Comparison of ENCODE assay signal across 19 cellular contexts in genomic region chr7:138173548-138173947, GRCh38.
"Had no signal": no experiment of that assay in that cellular context is flagged by ENCODE, and none has a peak within 500 bp of the region (broad histone marks: within the 10 kb centered on the region; RNA-seq: fewer than 3 reads in every experiment).

No MANE protein-coding gene starts in this region.

- H3K4me1 ChIP-seq: colonic mucosa, esophagus squamous epithelium, gastroesophageal sphincter, psoas muscle, sigmoid colon had no signal

- H3K4me3 ChIP-seq: colonic mucosa, esophagus squamous epithelium, gastroesophageal sphincter, psoas muscle, sigmoid colon, skin epidermis had no signal

- H3K36me3 ChIP-seq: colonic mucosa, esophagus squamous epithelium, gastroesophageal sphincter, sigmoid colon had no signal

- FAIRE-seq: urothelium cell line had no signal

- H3K27ac Mint-ChIP-seq: mesothelial cell of epicardium; natural killer cell treated with Interleukin-12 subunit alpha and Interleukin-12 subunit beta and Interleukin-15 and Interleukin-18, amount 100 ng/mL, for 72 hours; stimulated activated naive B cell treated with anti-CD40 and anti-IgM and Interleukin-4, amounts not matched to agents 10 μg/mL and 1 μg/mL and 100 μg/mL, for 72 hours; type B pancreatic cell had no signal

- H3K27me3 ChIP-seq: colonic mucosa, esophagus squamous epithelium, gastroesophageal sphincter, sigmoid colon had no signal

- DNase-seq: colonic mucosa; dermis blood vessel endothelial cell; esophagus squamous epithelium; foreskin fibroblast; glutamatergic neuron; islet precursor cell; occipital lobe; psoas muscle; sigmoid colon; stimulated activated CD4-positive, alpha-beta T cell treated with anti-CD3 and anti-CD28 coated beads, Interleukin-2, amount 100 ng/mL, for 24 hours; stimulated activated CD4-positive, alpha-beta T cell treated with anti-CD3 and anti-CD28 coated beads, Interleukin-4, amount 100 ng/mL, for 4 hours; stimulated activated naive B cell treated with anti-CD40 and anti-IgM and Interleukin-4, amounts not matched to agents 10 μg/mL and 1 μg/mL and 100 μg/mL, for 72 hours had no signal

- ATAC-seq: gastroesophageal sphincter; left lobe of liver; natural killer cell treated with Interleukin-12 subunit alpha and Interleukin-12 subunit beta and Interleukin-15 and Interleukin-18, amount 100 ng/mL, for 72 hours; psoas muscle; stimulated activated naive B cell treated with anti-CD40 and anti-IgM and Interleukin-4, amounts not matched to agents 10 μg/mL and 1 μg/mL and 100 μg/mL, for 72 hours had no signal

- H3K4me3 Mint-ChIP-seq: mesothelial cell of epicardium; natural killer cell treated with Interleukin-12 subunit alpha and Interleukin-12 subunit beta and Interleukin-15 and Interleukin-18, amount 100 ng/mL, for 72 hours; stimulated activated naive B cell treated with anti-CD40 and anti-IgM and Interleukin-4, amounts not matched to agents 10 μg/mL and 1 μg/mL and 100 μg/mL, for 72 hours; type B pancreatic cell had no signal

- H3K9me3 ChIP-seq: colonic mucosa, psoas muscle had no signal

- H3K27ac ChIP-seq: colonic mucosa, esophagus squamous epithelium, gastroesophageal sphincter, psoas muscle, sigmoid colon, skin epidermis had no signal

- H3K36me3 Mint-ChIP-seq: natural killer cell treated with Interleukin-12 subunit alpha and Interleukin-12 subunit beta and Interleukin-15 and Interleukin-18, amount 100 ng/mL, for 72 hours; type B pancreatic cell had no signal

- H3K27me3 Mint-ChIP-seq: type B pancreatic cell had no signal
